In genomic region chr1:151398691-151399065, GRCh38 we compare ENCODE assay signal across 9 cellular contexts. TPM values are rescaled to one million over a fixed set of nuclear protein-coding genes. Genes with fewer than 3 reads are reported as not detected.
DNase-seq lines count a peak whose midpoint lies in the region; ATAC-seq and TF ChIP-seq lines count a peak whose summit lies in the region.
"Had no signal": no experiment of that assay in that cellular context is flagged by ENCODE, and none has a peak within 500 bp of the region (broad histone marks: within the 10 kb centered on the region; RNA-seq: fewer than 3 reads in every experiment).

No MANE protein-coding gene starts in this region.

- peak overlapping the region; percentile 72 for H3K4me2 ChIP-seq in hepatocyte

- no peaks in the 10 kb centered on the region for H4K20me1 ChIP-seq in hepatocyte (ENCODE audit: insufficient read depth, poor library complexity, severe bottlenecking)

- TF ChIP-seq CTCF in hepatocyte (IDR thresholded peaks at IDR 0.05; ENCODE audit: poor library complexity) (no peak), testis (IDR thresholded peaks at IDR 0.05) (no peak)

- H3K27ac ChIP-seq in hepatocyte (peak overlapping the region; percentile 76), testis (peak overlapping the region; percentile 63 to 88)

- H3K36me3 ChIP-seq in hepatocyte (replicated peaks; ENCODE audit: insufficient read depth, low read depth) (peaks cover 6% of the 10 kb centered on the region), testis (ENCODE audit: low read depth, missing control alignments) (no peaks in the 10 kb centered on the region)

- DNase-seq in activated T-cell treated with anti-CD3 and anti-CD28 coated beads for 24 hours (ENCODE audit: low read depth) (peak; percentile 4), hepatocyte (ENCODE audit: low spot score) (no peak), testis (no peak), NCI-H2227 (lab: John Stamatoyannopoulos, UW; ENCODE audit: unreplicated experiment) (no peak), glomerular visceral epithelial cell (ENCODE audit: extremely low spot score) (no peak)
- no peak for DNase-seq in activated T-cell treated with anti-CD3 and anti-CD28 coated beads, Interleukin-2, amount 50 U/mL, for 48 hours
- DNase-seq in activated CD4-positive, alpha-beta T cell treated with anti-CD3 and anti-CD28 coated beads, Interleukin-2, amount 50 U/mL, for 4 hours = peak; percentile 3 to 10

- peak overlapping the region; percentile 13 for H2AFZ ChIP-seq in hepatocyte

- H3K4me3 ChIP-seq in hepatocyte (no peak overlapping the region), testis (peak overlapping the region; percentile 78 to 79)

- whole genome bisulfite sequencing in hepatocyte (ENCODE audit: low lambda C conversion rate, missing lambda C conversion rate) = 92% methylated on average over 14 of the region's 14 CpGs
- 50 to 71% methylated on average over 14 of the region's 14 CpGs for WGBS in testis, 2 donors

- H3K4me1 ChIP-seq in hepatocyte (ENCODE audit: insufficient read depth) (peaks cover 10% of the 10 kb centered on the region), testis (peaks cover 6% of the 10 kb centered on the region)

- H3K9me2 ChIP-seq in hepatocyte (replicated peaks; ENCODE audit: insufficient read depth) = no peaks in the 10 kb centered on the region

- H3K9me3 ChIP-seq in hepatocyte (ENCODE audit: low read depth) = no peaks in the 10 kb centered on the region
- H3K9me3 ChIP-seq in testis = no peaks in the 10 kb centered on the region

- intact Hi-C loops in testis (cut with DNase I; ENCODE audit: low total_unique reads) = no loop called here

- no peak for TF ChIP-seq POLR2A in testis (IDR thresholded peaks at IDR 0.05)

- peaks cover 19% of the 10 kb centered on the region for H3K79me2 ChIP-seq in hepatocyte

- H3K27me3 ChIP-seq in hepatocyte (no peaks in the 10 kb centered on the region), testis (no peaks in the 10 kb centered on the region)

- ATAC-seq in GM19035 (IDR thresholded peaks at IDR 0.05; ENCODE audit: unreplicated experiment) = no peak

RNA-seq across cellular contexts. Expression of gene PSMB4, which starts 0.7 kb away (rescaled TPM):
- total RNA-seq in hepatocyte (240 and 275 TPM in 2 replicates), testis (100 to 1,000 TPM; 155 to 186 TPM)
- polyA plus RNA-seq in hepatocyte (71.4 and 96.3 TPM in 2 replicates), testis (ENCODE audit: insufficient read depth, low read depth, low replicate concordance) (179 TPM)

RNA-seq across cellular contexts. Expression of gene SELENBP1, which starts 26.2 kb away (rescaled TPM):
- total RNA-seq in hepatocyte (49.1 and 63.9 TPM in 2 replicates), testis (10 to 100 TPM; 13.0 to 15.1 TPM)
- polyA plus RNA-seq in hepatocyte (86.4 and 101 TPM in 2 replicates), testis (ENCODE audit: insufficient read depth, low read depth, low replicate concordance) (31.8 TPM)
- total RNA-seq: HT1080 had no signal

RNA-seq across cellular contexts. Expression of gene RFX5, which starts 51.6 kb away (rescaled TPM):
- total RNA-seq in hepatocyte = 43.0 and 48.8 TPM in 2 replicates
- polyA plus RNA-seq in hepatocyte = 14.1 and 18.0 TPM in 2 replicates
- 10 to 100 TPM; 18.8 to 19.8 TPM for total RNA-seq in testis
- polyA plus RNA-seq in testis (ENCODE audit: insufficient read depth, low read depth, low replicate concordance) = 43.6 TPM

Comparison
In these comparisons a context has a peak if more than half of its experiments do, and no peak if none do; other contexts are left out.
1. DNase-seq: peak in activated T-cell treated with anti-CD3 and anti-CD28 coated beads for 24 hours (single experiment) and activated CD4-positive, alpha-beta T cell treated with anti-CD3 and anti-CD28 coated beads, Interleukin-2, amount 50 U/mL, for 4 hours (2 of 2); none in activated T-cell treated with anti-CD3 and anti-CD28 coated beads, Interleukin-2, amount 50 U/mL, for 48 hours (0 of 2), hepatocyte (single experiment), testis (single experiment), NCI-H2227 (single experiment) and glomerular visceral epithelial cell (single experiment).